ENCODE assay signal across 1 cellular context in genomic region chr4:17562157-17562556, GRCh38.
TF ChIP-seq lines count a peak whose summit lies in the region.

No MANE protein-coding gene starts in this region.

TF ChIP-seq in H1, 55 proteins besides CTCF, POLR2A, EP300 and RAD21:
- TF ChIP-seq NANOG (IDR thresholded peaks at IDR 0.05; ENCODE audit: insufficient read depth, low read depth, low read length, poor library complexity, severe bottlenecking): no peak
- no peak for TF ChIP-seq RNF2 (IDR thresholded peaks at IDR 0.05; ENCODE audit: borderline replicate concordance, low read depth, low read length, missing control alignments, poor library complexity, severe bottlenecking)
- no peak for TF ChIP-seq CBX5 (IDR thresholded peaks at IDR 0.05; ENCODE audit: low read depth, low read length)
- TF ChIP-seq E2F6 (IDR thresholded peaks at IDR 0.05): no peak
- no peak for TF ChIP-seq RXRA (IDR thresholded peaks at IDR 0.05; ENCODE audit: insufficient read depth, low read depth, low read length)
- no peak for TF ChIP-seq NRF1 (IDR thresholded peaks at IDR 0.05; ENCODE audit: low read depth, low read length)
- TF ChIP-seq SIN3A (conservative IDR thresholded peaks at IDR 0.05 in 1 of 2, IDR thresholded peaks at IDR 0.05 in 1 of 2; ENCODE audit: low read depth in 1 of 2, low read length in 2 of 2): no peak
- no peak for TF ChIP-seq BCL11A (IDR thresholded peaks at IDR 0.05; ENCODE audit: low read depth in 2 of 2, low read length in 2 of 2)
- TF ChIP-seq KDM4A (IDR thresholded peaks at IDR 0.05; ENCODE audit: low read depth, low read length, severe bottlenecking): no peak
- no peak for TF ChIP-seq CHD7 (IDR thresholded peaks at IDR 0.05; ENCODE audit: insufficient replicate concordance, low read length)
- no peak for TF ChIP-seq ZNF274 (IDR thresholded peaks at IDR 0.05; ENCODE audit: borderline replicate concordance, extremely low read depth, low read length)
- no peak for TF ChIP-seq ATF3 (IDR thresholded peaks at IDR 0.05; ENCODE audit: insufficient read depth, low read depth, low read length)
TF ChIP-seq in H1: peak in this region for 0.
